9 cellular contexts compared by ENCODE assay signal in the genomic region with DNA sequence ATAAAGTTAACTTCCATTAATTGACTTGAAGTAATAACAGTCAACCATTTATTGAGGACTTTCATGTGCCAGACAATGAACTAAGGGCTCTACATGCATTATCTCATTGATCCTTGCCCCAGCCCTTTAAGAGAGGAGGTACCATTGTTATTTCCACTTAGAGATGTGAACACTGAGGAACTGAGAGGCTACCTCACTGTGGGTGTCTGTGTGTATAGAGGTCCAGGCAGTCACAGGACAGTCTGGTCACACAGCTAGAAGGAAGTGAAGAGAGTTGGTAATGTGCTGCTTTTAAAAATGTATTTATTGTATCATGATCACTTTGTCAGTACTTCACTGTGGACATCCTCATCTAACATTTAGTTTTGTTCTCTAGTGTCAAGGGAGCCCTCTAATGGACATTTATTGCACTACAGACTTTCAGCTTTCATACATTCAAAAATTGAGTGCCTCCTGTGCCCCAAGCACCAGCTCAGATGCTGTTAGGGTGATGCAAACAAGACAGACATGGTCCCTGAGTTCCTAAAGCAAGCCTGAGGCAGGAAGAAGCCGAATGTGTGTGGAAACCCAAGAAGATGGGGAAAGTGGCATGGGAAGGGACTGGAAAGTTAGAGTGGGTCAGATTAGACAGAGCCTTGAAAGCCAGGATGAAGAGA.
A peak's percentile ranks its signal among the peaks of the same experiment; 100 is the strongest.
DNase-seq lines count a peak whose midpoint lies in the region; ATAC-seq and TF ChIP-seq lines count a peak whose summit lies in the region.
"Had no signal": no experiment of that assay in that cellular context is flagged by ENCODE, and none has a peak within 500 bp of the region (broad histone marks: within the 10 kb centered on the region; RNA-seq: fewer than 3 reads in every experiment).

No MANE protein-coding gene starts in this region.

- H3K4me1 ChIP-seq in GM23338 (ENCODE audit: insufficient read depth) (no peaks in the 10 kb centered on the region), endodermal cell (ENCODE audit: control insufficient read depth, insufficient read depth, low read length) (peaks cover 1% of the 10 kb centered on the region)

- ATAC-seq in GM23338 (peak; percentile 75), T-helper 17 cell (peak; percentile 77)

- TF ChIP-seq CTCF in GM23338 (conservative IDR thresholded peaks at IDR 0.05; ENCODE audit: low read depth in 2 of 2) (peak; percentile 73 to 82), endodermal cell (conservative IDR thresholded peaks at IDR 0.05) (peak; percentile 82)

- H3K9me3 ChIP-seq in T-helper 17 cell (ENCODE audit: control insufficient read depth, low read length, poor library complexity, severe bottlenecking) (no peaks in the 10 kb centered on the region), endodermal cell (ENCODE audit: control insufficient read depth, low read length) (no peaks in the 10 kb centered on the region)

- H3K4me3 Mint-ChIP-seq in GM23338 (no peak overlapping the region), T-helper 17 cell (no peak overlapping the region), endodermal cell (no peak overlapping the region)
- H3K4me3 Mint-ChIP-seq: CD8-positive, alpha-beta memory T cell had no signal

- DNase-seq in NK-92 treated with Interleukin-12 subunit alpha and Interleukin-12 subunit beta, amount 100 ng/mL, for 24 hours (lab: John Stamatoyannopoulos, UW) = peak; percentile 3
- no peak for DNase-seq in NK-92 (lab: John Stamatoyannopoulos, UW; ENCODE audit: unreplicated experiment)
- DNase-seq in GM23338 (ENCODE audit: low spot score) = peak; percentile 86
- peak; percentile 5 for DNase-seq in NCI-H1436 treated with DMSO at 0.1 percent for 48 hours (lab: John Stamatoyannopoulos, UW)
- DNase-seq in T-helper 17 cell = peak in 1 of 3 donors; percentile 15
- peak; percentile 53 for DNase-seq in endodermal cell
- DNase-seq in midbrain (lab: John Stamatoyannopoulos, UW) = peak; percentile 58
- DNase-seq in T1000 (lab: John Stamatoyannopoulos, UW) = no peak

- H3K36me3 ChIP-seq in GM23338 (ENCODE audit: insufficient read depth) (no peaks in the 10 kb centered on the region), endodermal cell (ENCODE audit: control insufficient read depth, insufficient read depth, low read length) (no peaks in the 10 kb centered on the region)

- H3K27me3 ChIP-seq in GM23338 (ENCODE audit: insufficient read depth) (no peaks in the 10 kb centered on the region), endodermal cell (ENCODE audit: control insufficient read depth, insufficient read depth, low read length, poor library complexity, severe bottlenecking) (no peaks in the 10 kb centered on the region)

- H3K4me2 ChIP-seq in GM23338 = no peak overlapping the region

- no peak overlapping the region for H3K27ac ChIP-seq in GM23338 (ENCODE audit: low read depth)
- H3K27ac ChIP-seq in endodermal cell (ENCODE audit: low read depth, low read length) = no peak overlapping the region

- H3K27me3 Mint-ChIP-seq in GM23338 (ENCODE audit: insufficient read depth, low read depth, poor library complexity) = no peaks in the 10 kb centered on the region
- no peaks in the 10 kb centered on the region for H3K27me3 Mint-ChIP-seq in T-helper 17 cell
- no peaks in the 10 kb centered on the region for H3K27me3 Mint-ChIP-seq in endodermal cell (ENCODE audit: insufficient read depth)

- H3K9me2 ChIP-seq in GM23338 (ENCODE audit: insufficient read depth) = no peaks in the 10 kb centered on the region

- no peak overlapping the region for H2AFZ ChIP-seq in GM23338

- H3K9me3 Mint-ChIP-seq in GM23338 (no peaks in the 10 kb centered on the region), endodermal cell (no peaks in the 10 kb centered on the region)
- H3K9me3 Mint-ChIP-seq: CD8-positive, alpha-beta memory T cell had no signal

- peak overlapping the region; percentile 54; the same call in 1 of the 2 replicates for H3K27ac Mint-ChIP-seq in GM23338
- peak overlapping the region; percentile 60 for H3K27ac Mint-ChIP-seq in T-helper 17 cell
- H3K27ac Mint-ChIP-seq in endodermal cell = no peak overlapping the region

- H3F3A ChIP-seq in GM23338 (replicated peaks; ENCODE audit: low read depth) = no peaks in the 10 kb centered on the region

- H4K20me1 ChIP-seq in GM23338 (replicated peaks; ENCODE audit: insufficient read depth) = no peaks in the 10 kb centered on the region

- no peak overlapping the region for H3K9ac ChIP-seq in endodermal cell (ENCODE audit: extremely low read depth, low read length, poor library complexity, severe bottlenecking)

- H3K4me3 ChIP-seq in GM23338 = no peak overlapping the region
- H3K4me3 ChIP-seq in endodermal cell (ENCODE audit: low read length) = no peak overlapping the region

- peaks cover 12% of the 10 kb centered on the region for H3K4me1 Mint-ChIP-seq in GM23338
- peaks cover 7% of the 10 kb centered on the region for H3K4me1 Mint-ChIP-seq in T-helper 17 cell
- H3K4me1 Mint-ChIP-seq in endodermal cell = peaks cover 11% of the 10 kb centered on the region
- H3K4me1 Mint-ChIP-seq: CD8-positive, alpha-beta memory T cell had no signal

- H3K79me2 ChIP-seq in GM23338 (replicated peaks; ENCODE audit: insufficient read depth) = no peaks in the 10 kb centered on the region

- 49% methylated on average over 1 of the region's 1 CpG; no CpG with 5 or more reads in 1 of the 2 experiments for WGBS in endodermal cell (ENCODE audit: insufficient coverage in 1 of 2, insufficient read length in 1 of 2), 2 experiments

- H3K36me3 Mint-ChIP-seq in GM23338 (ENCODE audit: low read depth) (no peaks in the 10 kb centered on the region), T-helper 17 cell (ENCODE audit: low read depth) (peaks cover 4% of the 10 kb centered on the region), endodermal cell (ENCODE audit: low read depth) (no peaks in the 10 kb centered on the region)

TF ChIP-seq in GM23338, 12 proteins besides CTCF, POLR2A, EP300 and RAD21 (continues in another document):
- TF ChIP-seq EZH2 (IDR thresholded peaks at IDR 0.05; ENCODE audit: low read depth, unreplicated experiment) (no peak), EZH2phosphoT487 (IDR thresholded peaks at IDR 0.05; ENCODE audit: unreplicated experiment) (no peak), CREB1 (CRISPR knock-in tag; IDR thresholded peaks at IDR 0.05; ENCODE audit: low read depth) (no peak), STAT1 (IDR thresholded peaks at IDR 0.05; ENCODE audit: unreplicated experiment) (no peak), ZNF331 (CRISPR knock-in tag; IDR thresholded peaks at IDR 0.05; ENCODE audit: low read depth) (no peak), ZNF114 (CRISPR knock-in tag; IDR thresholded peaks at IDR 0.05) (no peak), POLR2AphosphoS5 (IDR thresholded peaks at IDR 0.05; ENCODE audit: low read depth) (no peak)
- TF ChIP-seq, protein P1, sequence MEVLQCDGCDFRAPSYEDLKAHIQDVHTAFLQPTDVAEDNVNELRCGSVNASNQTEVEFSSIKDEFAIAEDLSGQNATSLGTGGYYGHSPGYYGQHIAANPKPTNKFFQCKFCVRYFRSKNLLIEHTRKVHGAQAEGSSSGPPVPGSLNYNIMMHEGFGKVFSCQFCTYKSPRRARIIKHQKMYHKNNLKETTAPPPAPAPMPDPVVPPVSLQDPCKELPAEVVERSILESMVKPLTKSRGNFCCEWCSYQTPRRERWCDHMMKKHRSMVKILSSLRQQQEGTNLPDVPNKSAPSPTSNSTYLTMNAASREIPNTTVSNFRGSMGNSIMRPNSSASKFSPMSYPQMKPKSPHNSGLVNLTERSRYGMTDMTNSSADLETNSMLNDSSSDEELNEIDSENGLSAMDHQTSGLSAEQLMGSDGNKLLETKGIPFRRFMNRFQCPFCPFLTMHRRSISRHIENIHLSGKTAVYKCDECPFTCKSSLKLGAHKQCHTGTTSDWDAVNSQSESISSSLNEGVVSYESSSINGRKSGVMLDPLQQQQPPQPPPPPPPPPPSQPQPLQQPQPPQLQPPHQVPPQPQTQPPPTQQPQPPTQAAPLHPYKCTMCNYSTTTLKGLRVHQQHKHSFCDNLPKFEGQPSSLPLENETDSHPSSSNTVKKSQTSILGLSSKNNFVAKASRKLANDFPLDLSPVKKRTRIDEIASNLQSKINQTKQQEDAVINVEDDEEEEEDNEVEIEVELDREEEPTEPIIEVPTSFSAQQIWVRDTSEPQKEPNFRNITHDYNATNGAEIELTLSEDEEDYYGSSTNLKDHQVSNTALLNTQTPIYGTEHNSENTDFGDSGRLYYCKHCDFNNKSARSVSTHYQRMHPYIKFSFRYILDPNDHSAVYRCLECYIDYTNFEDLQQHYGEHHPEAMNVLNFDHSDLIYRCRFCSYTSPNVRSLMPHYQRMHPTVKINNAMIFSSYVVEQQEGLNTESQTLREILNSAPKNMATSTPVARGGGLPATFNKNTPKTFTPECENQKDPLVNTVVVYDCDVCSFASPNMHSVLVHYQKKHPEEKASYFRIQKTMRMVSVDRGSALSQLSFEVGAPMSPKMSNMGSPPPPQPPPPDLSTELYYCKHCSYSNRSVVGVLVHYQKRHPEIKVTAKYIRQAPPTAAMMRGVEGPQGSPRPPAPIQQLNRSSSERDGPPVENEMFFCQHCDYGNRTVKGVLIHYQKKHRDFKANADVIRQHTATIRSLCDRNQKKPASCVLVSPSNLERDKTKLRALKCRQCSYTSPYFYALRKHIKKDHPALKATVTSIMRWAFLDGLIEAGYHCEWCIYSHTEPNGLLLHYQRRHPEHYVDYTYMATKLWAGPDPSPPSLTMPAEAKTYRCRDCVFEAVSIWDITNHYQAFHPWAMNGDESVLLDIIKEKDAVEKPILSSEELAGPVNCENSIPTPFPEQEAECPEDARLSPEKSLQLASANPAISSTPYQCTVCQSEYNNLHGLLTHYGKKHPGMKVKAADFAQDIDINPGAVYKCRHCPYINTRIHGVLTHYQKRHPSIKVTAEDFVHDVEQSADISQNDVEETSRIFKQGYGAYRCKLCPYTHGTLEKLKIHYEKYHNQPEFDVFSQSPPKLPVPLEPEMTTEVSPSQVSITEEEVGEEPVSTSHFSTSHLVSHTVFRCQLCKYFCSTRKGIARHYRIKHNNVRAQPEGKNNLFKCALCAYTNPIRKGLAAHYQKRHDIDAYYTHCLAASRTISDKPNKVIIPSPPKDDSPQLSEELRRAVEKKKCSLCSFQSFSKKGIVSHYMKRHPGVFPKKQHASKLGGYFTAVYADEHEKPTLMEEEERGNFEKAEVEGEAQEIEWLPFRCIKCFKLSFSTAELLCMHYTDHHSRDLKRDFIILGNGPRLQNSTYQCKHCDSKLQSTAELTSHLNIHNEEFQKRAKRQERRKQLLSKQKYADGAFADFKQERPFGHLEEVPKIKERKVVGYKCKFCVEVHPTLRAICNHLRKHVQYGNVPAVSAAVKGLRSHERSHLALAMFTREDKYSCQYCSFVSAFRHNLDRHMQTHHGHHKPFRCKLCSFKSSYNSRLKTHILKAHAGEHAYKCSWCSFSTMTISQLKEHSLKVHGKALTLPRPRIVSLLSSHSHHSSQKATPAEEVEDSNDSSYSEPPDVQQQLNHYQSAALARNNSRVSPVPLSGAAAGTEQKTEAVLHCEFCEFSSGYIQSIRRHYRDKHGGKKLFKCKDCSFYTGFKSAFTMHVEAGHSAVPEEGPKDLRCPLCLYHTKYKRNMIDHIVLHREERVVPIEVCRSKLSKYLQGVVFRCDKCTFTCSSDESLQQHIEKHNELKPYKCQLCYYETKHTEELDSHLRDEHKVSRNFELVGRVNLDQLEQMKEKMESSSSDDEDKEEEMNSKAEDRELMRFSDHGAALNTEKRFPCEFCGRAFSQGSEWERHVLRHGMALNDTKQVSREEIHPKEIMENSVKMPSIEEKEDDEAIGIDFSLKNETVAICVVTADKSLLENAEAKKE (CRISPR knock-in tag; IDR thresholded peaks at IDR 0.05) = no peak

Comparison
In these comparisons a context has a peak if more than half of its experiments do, and no peak if none do; other contexts are left out.
1. DNase-seq: peak in NK-92 treated with Interleukin-12 subunit alpha and Interleukin-12 subunit beta, amount 100 ng/mL, for 24 hours (single experiment), GM23338 (single experiment), NCI-H1436 treated with DMSO at 0.1 percent for 48 hours (single experiment), endodermal cell (single experiment) and midbrain (single experiment); none in NK-92 (single experiment) and T1000 (single experiment).